In the genomic region with DNA sequence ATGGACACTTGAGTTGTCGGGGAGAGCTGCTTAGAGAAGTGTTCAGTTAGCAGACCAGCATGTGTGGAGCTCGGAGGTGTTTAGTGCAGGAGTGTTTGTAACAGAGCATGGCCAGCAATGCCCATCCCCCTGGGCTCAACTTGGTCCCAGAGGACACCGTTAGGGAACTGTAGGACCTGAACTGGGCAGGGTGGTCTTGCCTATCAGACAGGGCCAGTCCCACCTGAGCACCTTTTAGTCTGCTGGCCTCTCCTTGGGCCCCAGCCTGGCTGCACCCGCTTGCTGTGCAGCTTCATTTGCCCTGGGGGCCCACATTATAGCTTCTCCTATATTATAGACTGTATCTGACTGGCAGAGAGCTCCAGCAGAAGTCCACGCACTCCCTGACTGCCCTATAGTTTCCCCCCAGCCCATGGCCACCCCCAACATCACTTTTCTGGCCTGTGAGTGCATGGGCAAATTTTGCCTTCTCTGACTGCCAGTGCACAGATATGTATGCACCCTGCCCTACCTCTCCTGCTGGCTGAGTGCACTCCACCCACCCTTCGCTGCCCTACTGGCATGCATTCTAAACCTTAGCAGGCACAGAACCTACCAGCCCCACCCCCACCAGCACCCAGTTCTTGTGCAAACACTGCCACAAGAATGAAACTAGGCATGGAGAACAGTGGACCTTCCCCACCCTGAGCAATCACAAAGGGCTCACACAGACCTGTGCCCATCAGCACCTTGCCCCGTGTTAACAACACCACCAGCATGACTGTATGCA, we compare ENCODE assay signal across 20 cellular contexts.
"Had no signal": no experiment of that assay in that cellular context is flagged by ENCODE, and none has a peak within 500 bp of the region (broad histone marks: within the 10 kb centered on the region; RNA-seq: fewer than 3 reads in every experiment).

No MANE protein-coding gene starts in this region.

- H3K27ac Mint-ChIP-seq: stimulated activated naive B cell treated with anti-CD40 and anti-IgM and Interleukin-4, amounts not matched to agents 10 μg/mL and 1 μg/mL and 100 μg/mL, for 72 hours; stimulated activated naive CD8-positive, alpha-beta T cell treated with anti-CD3 and anti-CD28 coated beads, Interleukin-15, amount 100 ng/mL, for 72 hours had no signal

- H3K4me1 ChIP-seq: heart right ventricle, left ventricle myocardium inferior, pancreas, psoas muscle, transverse colon, uterus had no signal

- H3K4me3 ChIP-seq: coronary artery, heart right ventricle, left ventricle myocardium inferior, pancreas, psoas muscle, thoracic aorta, transverse colon, uterus had no signal

- H3K4me3 Mint-ChIP-seq: naive B cell; stimulated activated naive B cell treated with anti-CD40 and anti-IgM and Interleukin-4, amounts not matched to agents 10 μg/mL and 1 μg/mL and 100 μg/mL, for 72 hours; stimulated activated naive CD8-positive, alpha-beta T cell treated with anti-CD3 and anti-CD28 coated beads, Interleukin-15, amount 100 ng/mL, for 72 hours had no signal

- ATAC-seq: heart right ventricle; pancreas; psoas muscle; sciatic nerve; stimulated activated naive B cell treated with anti-CD40 and anti-IgM and Interleukin-4, amounts not matched to agents 10 μg/mL and 1 μg/mL and 100 μg/mL, for 72 hours; stimulated activated naive CD8-positive, alpha-beta T cell treated with anti-CD3 and anti-CD28 coated beads, Interleukin-15, amount 100 ng/mL, for 72 hours had no signal

- H3K4me1 Mint-ChIP-seq: naive B cell; stimulated activated naive B cell treated with anti-CD40 and anti-IgM and Interleukin-4, amounts not matched to agents 10 μg/mL and 1 μg/mL and 100 μg/mL, for 72 hours; stimulated activated naive CD8-positive, alpha-beta T cell treated with anti-CD3 and anti-CD28 coated beads, Interleukin-15, amount 100 ng/mL, for 72 hours had no signal

- H3K9me3 ChIP-seq: pancreas, uterus had no signal

- H3K27me3 Mint-ChIP-seq: naive B cell; stimulated activated naive B cell treated with anti-CD40 and anti-IgM and Interleukin-4, amounts not matched to agents 10 μg/mL and 1 μg/mL and 100 μg/mL, for 72 hours; stimulated activated naive CD8-positive, alpha-beta T cell treated with anti-CD3 and anti-CD28 coated beads, Interleukin-15, amount 100 ng/mL, for 72 hours had no signal

- H3K36me3 Mint-ChIP-seq: naive B cell; stimulated activated naive B cell treated with anti-CD40 and anti-IgM and Interleukin-4, amounts not matched to agents 10 μg/mL and 1 μg/mL and 100 μg/mL, for 72 hours had no signal

- H3K27me3 ChIP-seq: heart right ventricle, pancreas, transverse colon, uterus had no signal

- H3K36me3 ChIP-seq: heart right ventricle, left ventricle myocardium inferior, pancreas, thoracic aorta, transverse colon, uterus had no signal

- H3K27ac ChIP-seq: coronary artery, heart right ventricle, left ventricle myocardium inferior, pancreas, psoas muscle, thoracic aorta, transverse colon, uterus had no signal

- DNase-seq: effector CD8-positive, alpha-beta T cell; heart right ventricle; hypothalamus; islet precursor cell; left ventricle myocardium inferior; mesendoderm; naive B cell; retina; stimulated activated CD4-positive, alpha-beta T cell treated with anti-CD3 and anti-CD28 coated beads, Interleukin-2, amount 100 ng/mL, for 24 hours; stimulated activated CD4-positive, alpha-beta T cell treated with anti-CD3 and anti-CD28 coated beads, Interleukin-4, amount 100 ng/mL, for 4 hours; stimulated activated naive B cell treated with anti-CD40 and anti-IgM and Interleukin-4, amounts not matched to agents 10 μg/mL and 1 μg/mL and 100 μg/mL, for 72 hours; stimulated activated naive CD8-positive, alpha-beta T cell treated with anti-CD3 and anti-CD28 coated beads, Interleukin-15, amount 100 ng/mL, for 72 hours; substantia nigra; transverse colon; uterus had no signal
